In the genomic region with DNA sequence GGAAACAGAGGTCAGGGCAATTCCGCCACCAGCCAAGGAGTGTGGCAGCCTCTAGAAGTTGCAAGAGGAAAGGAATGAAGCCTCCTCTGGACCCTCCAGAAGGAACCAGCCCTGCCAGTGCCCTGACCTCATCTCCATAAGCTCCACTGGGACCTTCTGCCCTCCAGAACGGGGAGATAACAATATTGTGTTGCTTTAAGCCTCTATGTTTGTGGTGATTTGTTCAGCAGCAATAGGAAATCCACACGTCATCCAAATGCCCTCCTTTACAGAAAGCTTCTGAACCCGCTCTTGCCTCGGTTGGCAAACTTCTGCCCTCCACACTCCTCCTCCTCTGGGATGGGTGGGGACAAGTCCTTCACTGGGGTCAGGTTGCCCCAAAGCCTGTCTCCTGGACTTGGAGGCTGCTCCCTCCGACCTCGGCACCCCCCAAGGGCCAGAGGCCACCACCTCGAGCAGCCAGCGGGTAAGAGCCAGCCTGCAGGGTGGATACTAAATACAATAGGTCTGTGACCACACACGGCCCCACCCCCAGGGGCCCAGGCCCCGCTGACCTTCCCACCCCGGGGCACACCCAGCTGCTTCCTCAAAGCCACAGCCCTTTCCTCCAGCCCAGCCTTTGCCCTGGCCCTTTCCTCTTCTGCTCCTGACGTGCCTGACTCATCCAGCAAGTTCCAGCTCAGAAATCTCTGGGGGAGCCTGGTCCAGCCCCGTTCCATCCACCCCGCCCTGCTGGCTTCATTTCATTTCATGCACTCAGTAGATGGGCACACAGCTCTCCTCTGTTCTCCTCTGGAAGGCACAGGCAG, we compare ENCODE assay signal across 1 cellular context.
TF ChIP-seq lines count a peak whose summit lies in the region.

No MANE protein-coding gene starts in this region.

TF ChIP-seq in HCT116, 20 proteins besides CTCF, POLR2A, EP300 and RAD21 (continued from another document):
- TF ChIP-seq ZBTB33 (IDR thresholded peaks at IDR 0.05; ENCODE audit: extremely low read depth, insufficient replicate concordance, low read length) = no peak
- no peak for TF ChIP-seq CEBPB (IDR thresholded peaks at IDR 0.05; ENCODE audit: low read depth)
- no peak for TF ChIP-seq EZH2 (IDR thresholded peaks at IDR 0.05)
- peak; percentile 29; the same call in 1 of the 2 replicates for TF ChIP-seq JUND (IDR thresholded peaks at IDR 0.05)
- no peak for TF ChIP-seq EGR1 (IDR thresholded peaks at IDR 0.05; ENCODE audit: low read depth)
- peak; percentile 83 for TF ChIP-seq SP1 (IDR thresholded peaks at IDR 0.05; ENCODE audit: low read depth)
- no peak for TF ChIP-seq ELF1 (IDR thresholded peaks at IDR 0.05; ENCODE audit: borderline replicate concordance, low read depth)
